ENCODE assay signal across 8 cellular contexts in genomic region chr13:108215428-108215827, GRCh38. TPM values are rescaled to one million over a fixed set of nuclear protein-coding genes. Genes with fewer than 3 reads are reported as not detected.
DNase-seq lines count a peak whose midpoint lies in the region; TF ChIP-seq lines count a peak whose summit lies in the region.

Gene LIG4 (minus strand): TSS chr13:108215536. CDS start chr13:108211268, 4,268 bp downstream.

- DNase-seq in GM04504 (ENCODE audit: low read depth) (peak; percentile 71), HFFc6 (peak; percentile 88), NB4 (ENCODE audit: low read depth) (peak; percentile 94), SK-N-DZ (ENCODE audit: low spot score) (peak; percentile 95), glomerular endothelial cell (ENCODE audit: extremely low read depth, low read depth, low spot score) (peak; percentile 37), occipital lobe (lab: John Stamatoyannopoulos, UW) (peak; percentile 86), suprapubic skin (ENCODE audit: low spot score in 2 of 2) (peak; percentile 91 to 93)
- DNase-seq in activated naive CD4-positive, alpha-beta T cell treated with anti-CD3 and anti-CD28 coated beads, Interleukin-2, amount 50 U/mL, for 16 hours, result peak; percentile 93

- no peaks in the 10 kb centered on the region for H3K9me3 Mint-ChIP-seq in HFFc6

- H3K27ac Mint-ChIP-seq in HFFc6, result peak within 1 kb of the TSS; percentile 91

- H3K4me3 Mint-ChIP-seq in HFFc6, result peak within 1 kb of the TSS; percentile 89

- 0% methylated on average over 9 of the region's 26 CpGs for WGBS in suprapubic skin

- no peaks in the 10 kb centered on the region for H3K27me3 ChIP-seq in suprapubic skin

- TF ChIP-seq POLR2A in NB4 (IDR thresholded peaks at IDR 0.05; ENCODE audit: extremely low read depth, insufficient read length), result peak; percentile 46
- no peak for TF ChIP-seq POLR2A in suprapubic skin (IDR thresholded peaks at IDR 0.05)

- H3K4me1 Mint-ChIP-seq in HFFc6 (ENCODE audit: low read depth), result peaks cover 40% of the 10 kb centered on the region

- no peaks in the 10 kb centered on the region for H3K9me3 ChIP-seq in suprapubic skin

- peaks cover 6% of the 10 kb centered on the region for H3K36me3 Mint-ChIP-seq in HFFc6 (ENCODE audit: low read depth)

- no peaks in the 10 kb centered on the region for H3K27me3 Mint-ChIP-seq in HFFc6 (ENCODE audit: insufficient read depth)

- peak within 1 kb of the TSS; percentile 69 for H3K4me3 ChIP-seq in NB4 (ENCODE audit: low read depth, low read length)
- peak within 1 kb of the TSS; percentile 54 for H3K4me3 ChIP-seq in suprapubic skin

- H3K4me1 ChIP-seq in suprapubic skin, result peaks cover 50% of the 10 kb centered on the region

- TF ChIP-seq CTCF in HFFc6 (IDR thresholded peaks at IDR 0.05) (no peak), NB4 (IDR thresholded peaks at IDR 0.05; ENCODE audit: low read depth, low read length) (no peak), suprapubic skin (IDR thresholded peaks at IDR 0.05) (no peak)

- H3K27ac ChIP-seq in suprapubic skin, result peak within 1 kb of the TSS; percentile 49

- H3K36me3 ChIP-seq in suprapubic skin, result peaks cover 7% of the 10 kb centered on the region

- no peak for TF ChIP-seq EP300 in suprapubic skin (IDR thresholded peaks at IDR 0.05)

RNA-seq across cellular contexts. Expression of gene LIG4, which starts in this region (rescaled TPM):
- total RNA-seq in HFFc6 (2021; fragmentation: NEBNext Ultra II Directional; extraction: Animal tissue kit (Norgen Biotek cat#: 25700)), result 10 to 100 TPM in 5 of 6 experiments, 1 to 10 TPM in 1; 9.2 to 11.4 (median 11.1) TPM
- polyA plus RNA-seq in SK-N-DZ (2014; cell fraction: cytosol; rRNA removed), result 9.1 and 10.5 TPM in 2 replicates
- polyA plus RNA-seq in SK-N-DZ (2014; cell fraction: nucleus; rRNA removed), result 11.5 and 13.9 TPM in 2 replicates
- total RNA-seq in glomerular endothelial cell, result 9.1 and 14.2 TPM in 2 replicates
- total RNA-seq in occipital lobe, result 19.8 TPM
- 1 to 10 TPM; 5.2 to 8.0 (median 6.5) TPM for total RNA-seq in suprapubic skin

Comparison
In these comparisons a context has a peak if more than half of its experiments do, and no peak if none do; other contexts are left out.
1. Peak in every context shown above with its lines: DNase-seq, H3K4me3 ChIP-seq and H3K27ac ChIP-seq.
2. DNase-seq: peak in every context shown above with its lines; median percentile 95 in SK-N-DZ; 94 in NB4; 93 in activated naive CD4-positive, alpha-beta T cell treated with anti-CD3 and anti-CD28 coated beads, Interleukin-2, amount 50 U/mL, for 16 hours; 92 in suprapubic skin; 88 in HFFc6; 86 in occipital lobe; 71 in GM04504; 37 in glomerular endothelial cell.